ENCODE assay signal across 15 cellular contexts in genomic region chr1:1969953-1970716, GRCh38. TPM values are rescaled to one million over a fixed set of nuclear protein-coding genes. Genes with fewer than 3 reads are reported as not detected.
A peak's percentile ranks its signal among the peaks of the same experiment; 100 is the strongest.
DNase-seq lines count a peak whose midpoint lies in the region; ATAC-seq and TF ChIP-seq lines count a peak whose summit lies in the region.
"Had no signal": no experiment of that assay in that cellular context is flagged by ENCODE, and none has a peak within 500 bp of the region (broad histone marks: within the 10 kb centered on the region; RNA-seq: fewer than 3 reads in every experiment).

No MANE protein-coding gene starts in this region.

- H3K9ac ChIP-seq in HCT116 (ENCODE audit: low read length), result no peak overlapping the region

- TF ChIP-seq CTCF in HCT116 (IDR thresholded peaks at IDR 0.05 in 2 of 3, conservative IDR thresholded peaks at IDR 0.05 in 1 of 3; ENCODE audit: borderline replicate concordance in 1 of 3, insufficient read depth in 1 of 3, low read depth in 2 of 3, low read length in 2 of 3) (no peak), RWPE2 (IDR thresholded peaks at IDR 0.05; ENCODE audit: poor library complexity, severe bottlenecking) (no peak)

- no TSS peak for BruUV-seq in HCT116 (replicated peaks; lab: Mats Ljungman, UMichigan)

- no peaks in the 10 kb centered on the region; a peak in 1 of 4 replicates for H3K9me3 ChIP-seq in HCT116 (ENCODE audit: control insufficient read depth in 1 of 2, insufficient read depth in 1 of 2, low read depth in 1 of 2, low read length in 2 of 2)
- no peaks in the 10 kb centered on the region for H3K9me3 ChIP-seq in RWPE2 (ENCODE audit: severe bottlenecking)
- H3K9me3 ChIP-seq: Caco-2 had no signal

- no peak for ATAC-seq in HCT116
- ATAC-seq in RWPE2 (ENCODE audit: low read depth), result no peak
- ATAC-seq in GM21529 (IDR thresholded peaks at IDR 0.05; ENCODE audit: unreplicated experiment), result no peak
- no peak for ATAC-seq in HG03457 (IDR thresholded peaks at IDR 0.05; ENCODE audit: unreplicated experiment)
- ATAC-seq: GM23338, HepG2 had no signal

- no peak overlapping the region for H3K4me2 ChIP-seq in HCT116 (ENCODE audit: low read length)
- H3K4me2 ChIP-seq: GM23338 had no signal

- DNase-seq in HCT116 (ENCODE audit: low read depth, low spot score) (no peak), RWPE2 (ENCODE audit: low spot score) (no peak), islet precursor cell (peak; percentile 47)
- DNase-seq in activated naive CD4-positive, alpha-beta T cell treated with Interleukin-2 at 50 U/mL for 16 hours, result no peak
- DNase-seq: ACHN; BE2C; Caco-2; CD4-positive, alpha-beta T cell had no signal

- RAD21 ChIA-PET in HCT116 (lab: Charles Lee; ENCODE audit: low non-redundant PET in 1 of 2, low total read pairs in 2 of 2, uncharacterized antibody in 2 of 2, unreplicated experiment in 2 of 2), result no interaction called here

- H3K36me3 ChIP-seq in HCT116 (ENCODE audit: control insufficient read depth in 1 of 2, insufficient read depth in 2 of 2, low read length in 2 of 2) (no peaks in the 10 kb centered on the region), RWPE2 (ENCODE audit: low read depth) (no peaks in the 10 kb centered on the region)
- H3K36me3 ChIP-seq: BE2C had no signal

- CTCF ChIA-PET in HCT116 (lab: Charles Lee), result interaction anchor here (1.6 kb wide), 1 partner anchor 74 kb away, joined by 5 read pairs; no protein-coding TSS in a partner anchor

- H2AFZ ChIP-seq in HCT116 (ENCODE audit: low read depth, low read length, poor library complexity, severe bottlenecking), result no peak overlapping the region
- H2AFZ ChIP-seq: GM23338 had no signal

- POLR2A ChIA-PET in HCT116 (lab: Charles Lee), result interaction anchor here (0.6 kb wide), 1 partner anchor 229 kb away, joined by 8 read pairs; no protein-coding TSS in a partner anchor

- intact Hi-C loops in HCT116 (cut with micrococcal nuclease), result no loop called here

- TF ChIP-seq POLR2A in HCT116 (IDR thresholded peaks at IDR 0.05; ENCODE audit: borderline replicate concordance, extremely low read depth, insufficient read depth, insufficient read length), result no peak

- no peaks in the 10 kb centered on the region for H4K20me1 ChIP-seq in HCT116 (ENCODE audit: insufficient read depth)

- H3K4me1 ChIP-seq in HCT116 (ENCODE audit: control insufficient read depth in 1 of 2, insufficient read depth in 2 of 2, low read length in 2 of 2) (peaks cover 10 to 28% of the 10 kb centered on the region in 2 experiments), RWPE2 (ENCODE audit: insufficient read depth, poor library complexity, severe bottlenecking) (peaks cover 15% of the 10 kb centered on the region)
- H3K4me1 ChIP-seq: BE2C, Caco-2 had no signal

- no peaks in the 10 kb centered on the region for H3K79me2 ChIP-seq in HCT116 (ENCODE audit: insufficient read depth, low read length)

- no peak overlapping the region for H3K4me3 ChIP-seq in HCT116 (replicated peaks in 1 of 2; ENCODE audit: low read depth in 1 of 2, low read length in 2 of 2)
- H3K4me3 ChIP-seq in RWPE2 (ENCODE audit: severe bottlenecking), result no peak overlapping the region
- H3K4me3 ChIP-seq: GM23338 had no signal

- H3K27me3 ChIP-seq in HCT116 (ENCODE audit: insufficient read depth, low read length), result no peaks in the 10 kb centered on the region
- H3K27me3 ChIP-seq in RWPE2 (ENCODE audit: insufficient read depth, poor library complexity, severe bottlenecking), result no peaks in the 10 kb centered on the region

- H3K27ac ChIP-seq in HCT116 (ENCODE audit: low read depth, low read length), result peak overlapping the region; percentile 22; the same call in 1 of the 2 replicates
- H3K27ac ChIP-seq in RWPE2 (ENCODE audit: poor library complexity, severe bottlenecking), result peak overlapping the region; percentile 74
- H3K27ac ChIP-seq: C4-2B had no signal

- H3K9me2 ChIP-seq in HCT116 (ENCODE audit: insufficient read depth), result no peaks in the 10 kb centered on the region

- TF ChIP-seq RAD21 in HCT116 (IDR thresholded peaks at IDR 0.05; ENCODE audit: low read depth), result no peak

TF ChIP-seq in HCT116, 20 proteins besides CTCF, POLR2A, EP300 and RAD21:
- TF ChIP-seq CBX3 (IDR thresholded peaks at IDR 0.05; ENCODE audit: low read depth) (no peak), ELF1 (IDR thresholded peaks at IDR 0.05; ENCODE audit: borderline replicate concordance, low read depth) (no peak), TCF7L2 (IDR thresholded peaks at IDR 0.05; ENCODE audit: borderline replicate concordance, extremely low read depth, insufficient read depth, insufficient read length) (no peak), ATF3 (IDR thresholded peaks at IDR 0.05) (no peak), SP1 (IDR thresholded peaks at IDR 0.05; ENCODE audit: low read depth) (no peak), MAX (IDR thresholded peaks at IDR 0.05) (no peak), SIN3A (IDR thresholded peaks at IDR 0.05; ENCODE audit: low read depth) (no peak), ZFX (IDR thresholded peaks at IDR 0.05) (no peak), EGR1 (IDR thresholded peaks at IDR 0.05; ENCODE audit: low read depth) (no peak), EZH2phosphoT487 (IDR thresholded peaks at IDR 0.05; ENCODE audit: borderline replicate concordance) (no peak), JUND (IDR thresholded peaks at IDR 0.05) (no peak), REST (IDR thresholded peaks at IDR 0.05; ENCODE audit: low read depth) (no peak)

RNA-seq across cellular contexts. Expression of gene CFAP74, which starts 33.5 kb away (rescaled TPM):
- 4.9 TPM for total RNA-seq in HCT116 (2021; ENCODE audit: unreplicated experiment)
- 2.9 and 3.3 TPM in 2 replicates for polyA plus RNA-seq in HCT116 (2012)
- total RNA-seq: Caco-2; CD4-positive, alpha-beta T cell; GM23338; H7 had no signal
- polyA plus RNA-seq: IgD-negative memory B cell had no signal

RNA-seq across cellular contexts. Expression of gene GABRD, which starts 49.0 kb away (rescaled TPM):
- total RNA-seq in HCT116 (2021; ENCODE audit: unreplicated experiment), result 15.6 TPM
- polyA plus RNA-seq in HCT116 (2012), result 21.8 and 30.5 TPM in 2 replicates
- total RNA-seq: HepG2 had no signal
- polyA plus RNA-seq: HepG2, IgD-negative memory B cell had no signal

RNA-seq across cellular contexts. Expression of gene TMEM52, which starts 51.1 kb away (rescaled TPM):
- total RNA-seq in HCT116 (2021; ENCODE audit: unreplicated experiment), result 27.5 TPM
- polyA plus RNA-seq in HCT116 (2012), result 27.5 and 29.4 TPM in 2 replicates
- polyA plus RNA-seq: IgD-negative memory B cell had no signal

RNA-seq across cellular contexts. Expression of gene CALML6, which starts 55.1 kb away (rescaled TPM):
- total RNA-seq in HCT116 (2021; ENCODE audit: unreplicated experiment), result 2.3 TPM
- polyA plus RNA-seq in HCT116 (2012), result 0.62 and 1.7 TPM in 2 replicates
- polyA plus RNA-seq: GM23338, IgD-negative memory B cell had no signal
